In genomic region chr12:46384451-46385301, GRCh38 we compare ENCODE assay signal across 8 cellular contexts. TPM values are rescaled to one million over a fixed set of nuclear protein-coding genes. Genes with fewer than 3 reads are reported as not detected.
A peak's percentile ranks its signal among the peaks of the same experiment; 100 is the strongest.
DNase-seq lines count a peak whose midpoint lies in the region; ATAC-seq and TF ChIP-seq lines count a peak whose summit lies in the region.

No MANE protein-coding gene starts in this region.

- no peaks in the 10 kb centered on the region for H3K27me3 ChIP-seq in left ventricle myocardium inferior (ENCODE audit: low read depth)
- no peaks in the 10 kb centered on the region for H3K27me3 ChIP-seq in aorta (ENCODE audit: control insufficient read depth in 1 of 2, insufficient read depth in 2 of 2, low read length in 1 of 2)

- TF ChIP-seq CTCF in left ventricle myocardium inferior (IDR thresholded peaks at IDR 0.05; ENCODE audit: borderline replicate concordance) (no peak), astrocyte of the cerebellum (IDR thresholded peaks at IDR 0.05; ENCODE audit: low read depth, low read length, missing control alignments) (no peak)

- intact Hi-C loops in left ventricle myocardium inferior (cut with micrococcal nuclease) (loop anchor here (10.0 kb wide), 1 partner anchor 170 kb away; no protein-coding TSS in a partner anchor), left cardiac atrium (cut with DNase I) (loop anchor here in 1 of 2 donors (5.0 to 10.0 kb wide), 2 partner anchors 50 to 88 kb away; no protein-coding TSS in a partner anchor), aorta (cut with DNase I) (loop anchor here (5.0 to 10.0 kb wide), 5 partner anchors 83 to 1430 kb away; partner anchors contain the start of gene HDAC7 (in 1 of the 2))

- H3K36me3 Mint-ChIP-seq in memory B cell = no peaks in the 10 kb centered on the region

- peak overlapping the region; percentile 95 for H3K27ac Mint-ChIP-seq in memory B cell

- H3K4me3 ChIP-seq in left ventricle myocardium inferior (peak overlapping the region; percentile 73), astrocyte of the cerebellum (ENCODE audit: low read depth, low read length) (peak overlapping the region; percentile 61), aorta (ENCODE audit: low read length in 2 of 2) (peak overlapping the region; percentile 47 to 70)

- H3K27ac ChIP-seq in left ventricle myocardium inferior (replicated peaks) (peak overlapping the region; percentile 100), aorta (ENCODE audit: low read depth in 1 of 2, low read length in 2 of 2) (peak overlapping the region in 1 of 2 donors; percentile 84)

- H3K36me3 ChIP-seq in left ventricle myocardium inferior (no peaks in the 10 kb centered on the region), aorta (ENCODE audit: control insufficient read depth in 1 of 2, insufficient read depth in 2 of 2, low read length in 1 of 2) (no peaks in the 10 kb centered on the region)

- DNase-seq in left ventricle myocardium inferior (no peak), left cardiac atrium (no peak), astrocyte of the cerebellum (ENCODE audit: low read depth) (no peak), memory B cell (ENCODE audit: low spot score in 2 of 2) (no peak), aorta (no peak), NCI-H2107 treated with DMSO at 0.1 percent for 48 hours (lab: John Stamatoyannopoulos, UW; ENCODE audit: unreplicated experiment) (no peak), COLO829 (ENCODE audit: low spot score) (no peak)

- ATAC-seq in left cardiac atrium = no peak
- ATAC-seq in memory B cell (ENCODE audit: low read depth) = no peak
- ATAC-seq in aorta (ENCODE audit: low FRiP score) = no peak
- ATAC-seq in GM21526 (IDR thresholded peaks at IDR 0.05; ENCODE audit: low FRiP score, unreplicated experiment) = no peak

- no peaks in the 10 kb centered on the region for H3K27me3 Mint-ChIP-seq in memory B cell

- peak overlapping the region; percentile 93 for H3K4me3 Mint-ChIP-seq in memory B cell

- peaks cover 5% of the 10 kb centered on the region for H3K9me3 ChIP-seq in left ventricle myocardium inferior (replicated peaks)
- H3K9me3 ChIP-seq in aorta (ENCODE audit: control insufficient read depth, low read length) = no peaks in the 10 kb centered on the region

- H3K9me3 Mint-ChIP-seq in memory B cell = no peaks in the 10 kb centered on the region

- in situ Hi-C loops in astrocyte of the cerebellum (cut with HindIII; ENCODE audit: low sequenced_read_pairs) = no loop called here

- H3K4me1 ChIP-seq in left ventricle myocardium inferior (peaks cover 65% of the 10 kb centered on the region), aorta (ENCODE audit: control insufficient read depth in 1 of 2, insufficient read depth in 2 of 2, low read length in 2 of 2) (peaks cover 2 to 7% of the 10 kb centered on the region in 2 donors)

- WGBS in aorta, 2 donors = 61 to 66% methylated on average over 9 of the region's 9 CpGs

- H3K4me1 Mint-ChIP-seq in memory B cell = peaks cover 35% of the 10 kb centered on the region

RNA-seq across cellular contexts. Expression of gene SLC38A2, which starts 12.1 kb away (rescaled TPM):
- total RNA-seq in left ventricle myocardium inferior = 129 TPM
- 100 to 1,000 TPM; 122 to 202 TPM for total RNA-seq in left cardiac atrium
- total RNA-seq in aorta = 100 to 1,000 TPM; 329 to 405 TPM
- polyA plus RNA-seq in aorta = 100 to 1,000 TPM in 1 of 2 donors, 10 to 100 TPM in 1; 46.0 to 206 TPM
